13 cellular contexts compared by ENCODE assay signal in the genomic region with DNA sequence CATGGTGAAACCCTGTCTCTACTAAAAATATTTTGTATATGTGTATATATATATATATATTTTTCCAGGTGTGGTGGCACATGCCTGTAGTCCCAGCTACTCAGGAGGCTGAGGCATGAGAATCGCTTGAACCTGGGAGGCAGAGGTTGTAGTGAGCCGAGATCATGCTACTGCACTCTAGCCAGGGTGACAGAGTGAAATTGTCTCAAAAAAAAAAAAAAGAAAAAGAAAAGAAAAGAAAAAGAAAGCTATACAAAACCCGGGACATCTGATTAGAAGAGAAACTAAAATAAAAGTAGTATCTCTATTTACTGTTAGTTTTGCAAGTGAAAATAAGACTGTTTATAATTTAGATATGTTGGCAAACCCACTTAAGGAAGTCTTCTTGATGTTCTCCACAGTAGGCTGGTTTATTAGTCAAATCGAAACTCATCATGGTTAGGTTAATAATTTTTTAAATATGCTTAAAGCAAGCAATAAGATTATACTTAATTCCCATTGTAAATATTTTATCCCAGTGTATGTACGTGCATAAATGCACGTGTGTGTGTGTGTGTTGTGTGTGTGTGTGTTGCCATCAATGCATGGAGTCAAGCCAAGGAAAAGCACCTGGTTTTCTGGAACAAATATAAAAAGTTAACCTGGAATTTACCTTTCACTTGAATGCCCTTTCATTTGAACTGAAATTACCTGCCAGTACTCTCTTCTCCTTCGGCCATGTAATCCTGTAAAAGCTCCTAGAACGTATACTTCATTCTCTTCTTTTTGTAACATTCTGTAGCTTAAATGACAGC. TPM values are rescaled to one million over a fixed set of nuclear protein-coding genes. Genes with fewer than 3 reads are reported as not detected.
A peak's percentile ranks its signal among the peaks of the same experiment; 100 is the strongest.
DNase-seq lines count a peak whose midpoint lies in the region; ATAC-seq, FAIRE-seq and TF ChIP-seq lines count a peak whose summit lies in the region.
"Had no signal": no experiment of that assay in that cellular context is flagged by ENCODE, and none has a peak within 500 bp of the region (broad histone marks: within the 10 kb centered on the region; RNA-seq: fewer than 3 reads in every experiment).

No MANE protein-coding gene starts in this region.

- POLR2A ChIA-PET in A673 (lab: Charles Lee; ENCODE audit: low non-redundant PET): no interaction called here

- TF ChIP-seq CTCF in A673 (conservative IDR thresholded peaks at IDR 0.05; ENCODE audit: low read depth, low read length) (no peak), esophagus muscularis mucosa (IDR thresholded peaks at IDR 0.05) (no peak)

- intact Hi-C loops in A673 (cut with micrococcal nuclease; ENCODE audit: unreplicated experiment) (no loop called here), esophagus muscularis mucosa (cut with DNase I) (no loop called here)

- TF ChIP-seq POLR2A in GM12892 (IDR thresholded peaks at IDR 0.05; ENCODE audit: low read depth, low read length): no peak
- no peak for TF ChIP-seq POLR2A in esophagus muscularis mucosa (IDR thresholded peaks at IDR 0.05; ENCODE audit: low read depth)

- no TSS peak for BruUV-seq in A673 (replicated peaks; lab: Mats Ljungman, UMichigan)

- H3K36me3 ChIP-seq in A673 (ENCODE audit: insufficient read depth, low read length, poor library complexity, severe bottlenecking) (no peaks in the 10 kb centered on the region), esophagus muscularis mucosa (no peaks in the 10 kb centered on the region)
- H3K36me3 ChIP-seq: neural progenitor cell, WERI-Rb-1 had no signal

- no peak for TF ChIP-seq EP300 in esophagus muscularis mucosa (IDR thresholded peaks at IDR 0.05)

- H3K27ac ChIP-seq in A673 (ENCODE audit: low read depth, low read length, poor library complexity, severe bottlenecking) (no peak overlapping the region), esophagus muscularis mucosa (replicated peaks in 1 of 4) (no peak overlapping the region)
- H3K27ac ChIP-seq: neural progenitor cell, WERI-Rb-1 had no signal

- H3K4me1 ChIP-seq in A673 (ENCODE audit: insufficient read depth, low read length, poor library complexity, severe bottlenecking) (no peaks in the 10 kb centered on the region), esophagus muscularis mucosa (no peaks in the 10 kb centered on the region)
- H3K4me1 ChIP-seq: neural progenitor cell had no signal

- H3K4me3 ChIP-seq in A673 (ENCODE audit: low read depth, low read length, poor library complexity, severe bottlenecking) (no peak overlapping the region), esophagus muscularis mucosa (no peak overlapping the region)
- H3K4me3 ChIP-seq: neural progenitor cell had no signal

- WGBS in esophagus muscularis mucosa: 78% methylated on average over 8 of the region's 8 CpGs

- DNase-seq in germinal center (ENCODE audit: low spot score) (peak; percentile 32), A673 (ENCODE audit: low spot score) (no peak), GM12892 (ENCODE audit: insufficient read length) (no peak), esophagus muscularis mucosa (ENCODE audit: extremely low spot score) (no peak)
- no peak for DNase-seq in activated T-cell treated with anti-CD3 and anti-CD28 coated beads, Interleukin-2, amount 50 U/mL, for 48 hours
- DNase-seq: GF-D8, hippocampal formation, NCI-H748 treated with DMSO at 0.1 percent for 48 hours, WERI-Rb-1 had no signal

- H3K9me3 ChIP-seq in A673 (ENCODE audit: low read depth, low read length, poor library complexity, severe bottlenecking): no peaks in the 10 kb centered on the region
- no peaks in the 10 kb centered on the region for H3K9me3 ChIP-seq in esophagus muscularis mucosa

- FAIRE-seq in GM12892 (lab: Jason Lieb, UNC): no peak

- ATAC-seq in GM18858 (IDR thresholded peaks at IDR 0.05; ENCODE audit: unreplicated experiment): peak; percentile 82
- peak; percentile 89 for ATAC-seq in GM21423 (IDR thresholded peaks at IDR 0.05; ENCODE audit: unreplicated experiment)
- ATAC-seq in HG03108 (IDR thresholded peaks at IDR 0.05; ENCODE audit: unreplicated experiment): peak; percentile 70

- CTCF ChIA-PET in A673 (lab: Charles Lee): no interaction called here

- peaks cover 6% of the 10 kb centered on the region for H3K27me3 ChIP-seq in A673 (replicated peaks; ENCODE audit: insufficient read depth, low read depth, low read length, poor library complexity)
- H3K27me3 ChIP-seq in esophagus muscularis mucosa: no peaks in the 10 kb centered on the region
- H3K27me3 ChIP-seq: neural progenitor cell had no signal

RNA-seq across cellular contexts. Expression of a gene that starts 7.1 kb away (rescaled TPM):
- total RNA-seq in A673 (2021) (not detected in 2 replicates), esophagus muscularis mucosa (10 to 100 TPM in 1 of 4 donors, 1 to 10 TPM in 1, under 1 TPM in 2; 0.42 to 10.9 (median 1.8) TPM)
- 20.7 TPM for polyA plus RNA-seq in GM12892 (2012; ENCODE audit: missing spikeins)

RNA-seq across cellular contexts. Expression of a gene that starts 36.8 kb away (rescaled TPM):
- not detected in 2 replicates for total RNA-seq in A673 (2021)
- polyA plus RNA-seq in GM12892 (2012; ENCODE audit: missing spikeins): not detected
- total RNA-seq in esophagus muscularis mucosa: 1 to 10 TPM in 3 of 4 donors, under 1 TPM in 1; 0.57 to 2.7 (median 1.3) TPM

RNA-seq across cellular contexts. Expression of a gene that starts 47.8 kb away (rescaled TPM):
- total RNA-seq in A673 (2021) (24.4 and 25.2 TPM in 2 replicates), esophagus muscularis mucosa (1 to 10 TPM; 4.8 to 6.2 (median 5.7) TPM)
- 5.2 TPM for polyA plus RNA-seq in GM12892 (2012; ENCODE audit: missing spikeins)
